20 cellular contexts compared by ENCODE assay signal in the genomic region with DNA sequence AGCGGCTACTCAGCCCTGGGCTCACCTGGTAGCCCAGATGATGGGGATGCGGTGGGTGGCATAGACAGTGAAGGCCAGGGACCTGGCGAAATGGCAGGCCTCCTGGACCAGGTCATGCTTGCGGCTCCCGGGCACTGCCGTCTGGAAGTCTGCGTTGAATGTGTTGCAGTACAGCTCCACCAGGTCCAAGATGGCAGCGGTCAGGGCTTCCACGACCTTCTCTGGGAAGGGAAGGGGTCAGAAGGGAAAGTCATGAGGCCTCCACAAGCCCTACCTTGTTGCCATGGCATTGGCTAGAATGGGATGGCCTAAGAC. TPM values are rescaled to one million over a fixed set of nuclear protein-coding genes. Genes with fewer than 3 reads are reported as not detected.
A peak's percentile ranks its signal among the peaks of the same experiment; 100 is the strongest.
DNase-seq lines count a peak whose midpoint lies in the region; ATAC-seq and TF ChIP-seq lines count a peak whose summit lies in the region.
"Had no signal": no experiment of that assay in that cellular context is flagged by ENCODE, and none has a peak within 500 bp of the region (broad histone marks: within the 10 kb centered on the region; RNA-seq: fewer than 3 reads in every experiment).

No MANE protein-coding gene starts in this region.

- H3K9me3 Mint-ChIP-seq in IgD-negative memory B cell (no peaks in the 10 kb centered on the region), chondrocyte (ENCODE audit: low read depth) (no peaks in the 10 kb centered on the region)
- H3K9me3 Mint-ChIP-seq in stimulated activated naive B cell treated with anti-CD40 and anti-IgM and Interleukin-4, amounts not matched to agents 10 μg/mL and 1 μg/mL and 100 μg/mL, for 72 hours: peaks cover 0 to 1% of the 10 kb centered on the region in 2 donors
- H3K9me3 Mint-ChIP-seq: CD4-positive, alpha-beta T cell had no signal

- TF ChIP-seq CTCF in chondrocyte (IDR thresholded peaks at IDR 0.05): no peak

- peaks cover 6% of the 10 kb centered on the region for H3K27me3 Mint-ChIP-seq in IgD-negative memory B cell
- H3K27me3 Mint-ChIP-seq in chondrocyte (ENCODE audit: low read depth): no peaks in the 10 kb centered on the region
- no peaks in the 10 kb centered on the region for H3K27me3 Mint-ChIP-seq in stimulated activated naive B cell treated with anti-CD40 and anti-IgM and Interleukin-4, amounts not matched to agents 10 μg/mL and 1 μg/mL and 100 μg/mL, for 72 hours
- H3K27me3 Mint-ChIP-seq: CD4-positive, alpha-beta T cell had no signal

- no peak for ATAC-seq in stimulated activated naive B cell treated with anti-CD40 and anti-IgM and Interleukin-4, amounts not matched to agents 10 μg/mL and 1 μg/mL and 100 μg/mL, for 72 hours (replicated peaks)
- no peak for ATAC-seq in HG02623 (IDR thresholded peaks at IDR 0.05; ENCODE audit: unreplicated experiment)

- no peaks in the 10 kb centered on the region for H3K27me3 ChIP-seq in layer of hippocampus (ENCODE audit: control insufficient read depth, insufficient read depth, low read length)
- H3K27me3 ChIP-seq: Peyer's patch had no signal

- H3K36me3 Mint-ChIP-seq in IgD-negative memory B cell (peaks cover 27% of the 10 kb centered on the region), chondrocyte (ENCODE audit: low read depth) (peaks cover 34% of the 10 kb centered on the region)
- H3K36me3 Mint-ChIP-seq in stimulated activated naive B cell treated with anti-CD40 and anti-IgM and Interleukin-4, amounts not matched to agents 10 μg/mL and 1 μg/mL and 100 μg/mL, for 72 hours: peaks cover 64 to 80% of the 10 kb centered on the region in 2 donors

- peak overlapping the region; percentile 83 for H3K27ac ChIP-seq in layer of hippocampus (ENCODE audit: low read depth, low read length)

- H3K4me1 Mint-ChIP-seq in IgD-negative memory B cell (peaks cover 42 to 51% (median 46%) of the 10 kb centered on the region in 3 donors), chondrocyte (ENCODE audit: low read depth) (no peaks in the 10 kb centered on the region)
- peaks cover 61 to 90% of the 10 kb centered on the region in 2 donors for H3K4me1 Mint-ChIP-seq in stimulated activated naive B cell treated with anti-CD40 and anti-IgM and Interleukin-4, amounts not matched to agents 10 μg/mL and 1 μg/mL and 100 μg/mL, for 72 hours

- peak; percentile 70 for DNase-seq in chondrocyte (ENCODE audit: low spot score)
- DNase-seq in stimulated activated naive B cell treated with anti-CD40 and anti-IgM and Interleukin-4, amounts not matched to agents 10 μg/mL and 1 μg/mL and 100 μg/mL, for 72 hours: no peak
- DNase-seq in DMS53 (lab: John Stamatoyannopoulos, UW): no peak
- DNase-seq in NCI-H524 (lab: John Stamatoyannopoulos, UW): no peak
- DNase-seq in activated naive CD4-positive, alpha-beta T cell treated with Interleukin-2 at 50 U/mL for 16 hours: no peak
- DNase-seq: ACHN; Calu3; CD4-positive, alpha-beta T cell; DMS79 treated with DMSO at 0.1 percent for 48 hours; GDM1; IMR-90; NCI-H1417; NCI-H1930; NCI-H2171; NCI-H446 treated with DMSO at 0.1 percent for 48 hours; Peyer's patch; SHP77 treated with DMSO at 0.1 percent for 48 hours had no signal

- H3K27ac Mint-ChIP-seq in IgD-negative memory B cell (peak overlapping the region in 2 of 3 donors; percentile 12 to 21), chondrocyte (ENCODE audit: unreplicated experiment) (no peak overlapping the region)
- H3K27ac Mint-ChIP-seq in stimulated activated naive B cell treated with anti-CD40 and anti-IgM and Interleukin-4, amounts not matched to agents 10 μg/mL and 1 μg/mL and 100 μg/mL, for 72 hours: peak overlapping the region; percentile 42
- H3K27ac Mint-ChIP-seq: CD4-positive, alpha-beta T cell had no signal

- no peak overlapping the region for H3K4me3 Mint-ChIP-seq in IgD-negative memory B cell
- no peak overlapping the region for H3K4me3 Mint-ChIP-seq in chondrocyte (ENCODE audit: unreplicated experiment)
- H3K4me3 Mint-ChIP-seq in stimulated activated naive B cell treated with anti-CD40 and anti-IgM and Interleukin-4, amounts not matched to agents 10 μg/mL and 1 μg/mL and 100 μg/mL, for 72 hours: no peak overlapping the region
- H3K4me3 Mint-ChIP-seq: CD4-positive, alpha-beta T cell had no signal

RNA-seq across cellular contexts. Expression of a gene that starts 38.8 kb away (rescaled TPM):
- 8.1 TPM for polyA plus RNA-seq in IgD-negative memory B cell
- 19.5 to 22.4 TPM (median 19.6 TPM) in 3 replicates for total RNA-seq in chondrocyte

RNA-seq across cellular contexts. Expression of a gene that starts 44.2 kb away (rescaled TPM):
- polyA plus RNA-seq in IgD-negative memory B cell: 24.4 TPM
- 29.7 to 41.0 TPM (median 40.9 TPM) in 3 replicates for total RNA-seq in chondrocyte
